Comparison of ENCODE assay signal across 11 cellular contexts in genomic region chr5:32217886-32218396, GRCh38. TPM values are rescaled to one million over a fixed set of nuclear protein-coding genes. Genes with fewer than 3 reads are reported as not detected.
A peak's percentile ranks its signal among the peaks of the same experiment; 100 is the strongest.
DNase-seq lines count a peak whose midpoint lies in the region; ATAC-seq and TF ChIP-seq lines count a peak whose summit lies in the region.
"Had no signal": no experiment of that assay in that cellular context is flagged by ENCODE, and none has a peak within 500 bp of the region (broad histone marks: within the 10 kb centered on the region; RNA-seq: fewer than 3 reads in every experiment).

No MANE protein-coding gene starts in this region.

- BruUV-seq in Panc1 (replicated peaks; lab: Mats Ljungman, UMichigan): no TSS peak

- POLR2A ChIA-PET in Panc1 (lab: Charles Lee): no interaction called here

- peak; percentile 7 for DNase-seq in NCI-H510A treated with DMSO at 0.1 percent for 48 hours (lab: John Stamatoyannopoulos, UW)
- no peak for DNase-seq in NCI-H510A (lab: John Stamatoyannopoulos, UW)
- no peak for DNase-seq in Panc1 (ENCODE audit: low read depth, low spot score)
- DNase-seq in head of caudate nucleus: peak in 37 of 42 donors; percentile 25 to 76 (median 39)
- DNase-seq in islet precursor cell: no peak
- DNase-seq in GM20000 (ENCODE audit: low spot score): no peak
- DNase-seq in activated T-cell treated with anti-CD3 and anti-CD28 coated beads, Interleukin-2, amount 50 U/mL, for 1 hour: no peak
- DNase-seq: activated T-cell treated with anti-CD3 and anti-CD28 coated beads, Interleukin-2, amount 50 U/mL, for 24 hours; NCI-H2081; stimulated activated CD4-positive, alpha-beta T cell treated with anti-CD3 and anti-CD28 coated beads, Interleukin-2, amount 100 ng/mL, for 24 hours had no signal

- no peaks in the 10 kb centered on the region for H3K27me3 ChIP-seq in Panc1 (ENCODE audit: control insufficient read depth, insufficient read depth, low read length)

- H3K9me3 ChIP-seq in Panc1 (ENCODE audit: control insufficient read depth, insufficient read depth, low read depth, low read length): no peaks in the 10 kb centered on the region

- no peaks in the 10 kb centered on the region for H3K4me1 ChIP-seq in Panc1 (ENCODE audit: control insufficient read depth, insufficient read depth, low read length)

- TF ChIP-seq CTCF in Panc1 (IDR thresholded peaks at IDR 0.05) (no peak), GM20000 (IDR thresholded peaks at IDR 0.05; ENCODE audit: extremely low read depth, missing control alignments) (no peak)

- no peak overlapping the region for H3K4me3 ChIP-seq in Panc1 (ENCODE audit: low read depth in 2 of 2, low read length in 2 of 2)

- H3K36me3 ChIP-seq in Panc1 (ENCODE audit: control insufficient read depth, insufficient read depth, low read length): no peaks in the 10 kb centered on the region

- intact Hi-C loops in Panc1 (cut with micrococcal nuclease; ENCODE audit: unreplicated experiment) (no loop called here), head of caudate nucleus (cut with DNase I) (no loop called here)

- CTCF ChIA-PET in Panc1 (lab: Charles Lee): no interaction called here

- H3K27ac ChIP-seq in Panc1 (ENCODE audit: low read length) (no peak overlapping the region), temporal lobe (ENCODE audit: low read depth, low read length) (peak overlapping the region; percentile 56)

- in situ Hi-C loops in Panc1 (cut with HindIII; ENCODE audit: low pct_unique_long_range_greater_than_20kb, low sequenced_read_pairs): no loop called here

- peak; percentile 44; the same call in 1 of the 2 replicates for ATAC-seq in Panc1

RNA-seq across cellular contexts. Expression of gene GOLPH3, which starts 43.8 kb away (rescaled TPM):
- total RNA-seq in Panc1 (2021; ENCODE audit: unreplicated experiment) (89.7 TPM), temporal lobe (40.6 TPM)
- polyA plus RNA-seq in Panc1 (2012; ENCODE audit: insufficient read length): 75.2 TPM

Comparison
In these comparisons a context has a peak if more than half of its experiments do, and no peak if none do; other contexts are left out.
1. DNase-seq: peak in NCI-H510A treated with DMSO at 0.1 percent for 48 hours (single experiment) and head of caudate nucleus (37 of 42); none in NCI-H510A (single experiment), Panc1 (single experiment), islet precursor cell (single experiment), GM20000 (single experiment) and activated T-cell treated with anti-CD3 and anti-CD28 coated beads, Interleukin-2, amount 50 U/mL, for 1 hour (single experiment).